31 cellular contexts compared by ENCODE assay signal in genomic region chr10:79495306-79495705, GRCh38. TPM values are rescaled to one million over a fixed set of nuclear protein-coding genes. Genes with fewer than 3 reads are reported as not detected.
"Had no signal": no experiment of that assay in that cellular context is flagged by ENCODE, and none has a peak within 500 bp of the region (broad histone marks: within the 10 kb centered on the region; RNA-seq: fewer than 3 reads in every experiment).

No MANE protein-coding gene starts in this region.

- H3K27ac Mint-ChIP-seq: mesothelial cell of epicardium; natural killer cell; stimulated activated naive B cell treated with anti-CD40 and anti-IgM and Interleukin-4, amounts not matched to agents 10 μg/mL and 1 μg/mL and 100 μg/mL, for 72 hours had no signal

- H3K9me3 ChIP-seq: left lung, lower lobe of right lung, pancreas, prostate gland, stomach, testis, thyroid gland, transverse colon, upper lobe of left lung, vagina had no signal

- H3K9me3 Mint-ChIP-seq: mesothelial cell of epicardium; naive B cell; natural killer cell; stimulated activated naive B cell treated with anti-CD40 and anti-IgM and Interleukin-4, amounts not matched to agents 10 μg/mL and 1 μg/mL and 100 μg/mL, for 72 hours had no signal

- H3K36me3 Mint-ChIP-seq: mesothelial cell of epicardium; naive B cell; natural killer cell; stimulated activated naive B cell treated with anti-CD40 and anti-IgM and Interleukin-4, amounts not matched to agents 10 μg/mL and 1 μg/mL and 100 μg/mL, for 72 hours had no signal

- DNase-seq: hippocampal formation; kidney; left colon; left lung; lower lobe of right lung; mammary epithelial cell; mesenchymal stem cell; naive B cell; natural killer cell; nucleus accumbens; pancreas; posterior cingulate gyrus; retina; right cardiac atrium; stimulated activated CD4-positive, alpha-beta T cell treated with anti-CD3 and anti-CD28 coated beads, Interleukin-12 subunit alpha, Interleukin-12 subunit beta, amount 100 ng/mL, for 4 hours; stimulated activated CD4-positive, alpha-beta T cell treated with anti-CD3 and anti-CD28 coated beads, Interleukin-15, amount 100 ng/mL, for 24 hours; stimulated activated CD4-positive, alpha-beta T cell treated with anti-CD3 and anti-CD28 coated beads, Interleukin-2, amount 100 ng/mL, for 24 hours; stimulated activated CD4-positive, alpha-beta T cell treated with anti-CD3 and anti-CD28 coated beads, Interleukin-4, amount 100 ng/mL, for 1 hour; stimulated activated naive B cell treated with anti-CD40 and anti-IgM and Interleukin-4, amounts not matched to agents 10 μg/mL and 1 μg/mL and 100 μg/mL, for 72 hours; stimulated activated naive CD8-positive, alpha-beta T cell treated with anti-CD3 and anti-CD28 coated beads, Interleukin-15, Interleukin-2, amounts not matched to agents 100 U/mL and 50 U/mL, for 24 hours; stomach; testis; thyroid gland; transverse colon; upper lobe of left lung had no signal

- H3K27ac ChIP-seq: left lung, lower lobe of right lung, pancreas, prostate gland, skin epidermis, stomach, testis, thyroid gland, transverse colon, upper lobe of left lung, vagina had no signal

- H3K4me3 Mint-ChIP-seq: mesothelial cell of epicardium; natural killer cell; stimulated activated naive B cell treated with anti-CD40 and anti-IgM and Interleukin-4, amounts not matched to agents 10 μg/mL and 1 μg/mL and 100 μg/mL, for 72 hours had no signal

- H3K4me3 ChIP-seq: left lung, lower lobe of right lung, pancreas, prostate gland, skin epidermis, stomach, testis, thyroid gland, transverse colon, upper lobe of left lung, vagina had no signal

- H3K27me3 ChIP-seq: pancreas, testis, thyroid gland, transverse colon, upper lobe of left lung, vagina had no signal

- ATAC-seq: left colon; left lung; lower lobe of right lung; natural killer cell; pancreas; right cardiac atrium; sciatic nerve; stimulated activated naive B cell treated with anti-CD40 and anti-IgM and Interleukin-4, amounts not matched to agents 10 μg/mL and 1 μg/mL and 100 μg/mL, for 72 hours; stimulated activated naive CD8-positive, alpha-beta T cell treated with anti-CD3 and anti-CD28 coated beads, Interleukin-15, Interleukin-2, amounts not matched to agents 100 U/mL and 50 U/mL, for 24 hours had no signal

- H3K36me3 ChIP-seq: left lung, lower lobe of right lung, pancreas, prostate gland, stomach, thyroid gland, transverse colon, upper lobe of left lung, vagina had no signal

- H3K4me1 ChIP-seq: pancreas, prostate gland, vagina had no signal

RNA-seq across cellular contexts. Expression of gene ZCCHC24, which starts 49.9 kb away (rescaled TPM):
- polyA plus RNA-seq: neural cell had no signal
